ENCODE assay signal across 10 cellular contexts in the genomic region with DNA sequence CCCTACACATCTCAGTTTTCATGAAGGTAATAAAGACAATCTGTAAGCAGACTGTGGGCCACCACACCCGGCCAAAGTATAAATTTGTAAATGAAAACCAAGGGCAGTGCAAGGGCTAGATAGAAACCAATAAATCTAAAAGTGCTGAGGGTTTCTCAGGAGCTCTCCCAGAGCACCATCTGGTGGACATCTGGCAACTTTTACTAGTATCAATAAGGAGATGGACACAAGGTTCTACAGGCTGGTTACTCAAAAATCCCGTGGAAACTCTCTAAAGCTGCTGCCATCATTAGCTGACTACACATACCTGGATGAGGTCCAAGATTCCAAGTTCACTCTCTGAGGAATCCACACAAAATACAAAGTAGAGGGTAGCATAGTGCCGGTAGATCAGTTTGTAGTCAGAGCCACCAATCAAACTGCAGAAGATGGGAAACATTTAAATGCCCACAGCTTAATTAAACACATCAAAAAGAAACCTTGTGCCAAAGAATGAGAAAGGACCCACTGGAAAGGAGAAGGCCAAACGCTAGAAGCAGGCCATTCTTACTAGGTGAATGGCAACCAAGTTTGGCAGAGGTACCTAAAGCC. TPM values are rescaled to one million over a fixed set of nuclear protein-coding genes. Genes with fewer than 3 reads are reported as not detected.
DNase-seq lines count a peak whose midpoint lies in the region; ATAC-seq and TF ChIP-seq lines count a peak whose summit lies in the region.
"Had no signal": no experiment of that assay in that cellular context is flagged by ENCODE, and none has a peak within 500 bp of the region (broad histone marks: within the 10 kb centered on the region; RNA-seq: fewer than 3 reads in every experiment).

No MANE protein-coding gene starts in this region.

- no peak overlapping the region for H3K4me3 Mint-ChIP-seq in effector memory CD8-positive, alpha-beta T cell

- intact Hi-C loops in colonic mucosa (cut with DNase I) = no loop called here

- peak; percentile 12 for DNase-seq in NCI-H748 (lab: John Stamatoyannopoulos, UW; ENCODE audit: unreplicated experiment)
- DNase-seq in NCI-H748 treated with DMSO at 0.1 percent for 48 hours (lab: John Stamatoyannopoulos, UW) = no peak
- peak; percentile 33 to 73 for DNase-seq in NCI-H524 (lab: John Stamatoyannopoulos, UW)
- peak; percentile 60 for DNase-seq in colonic mucosa
- DNase-seq in renal cortical epithelial cell (ENCODE audit: low read depth) = peak; percentile 66
- no peak for DNase-seq in stimulated activated CD4-positive, alpha-beta T cell treated with anti-CD3 and anti-CD28 coated beads, Interleukin-4, amount 100 ng/mL, for 24 hours
- no peak for DNase-seq in effector memory CD8-positive, alpha-beta T cell
- DNase-seq in pons (ENCODE audit: low spot score) = no peak
- DNase-seq: DMS153 had no signal

- H3K4me1 Mint-ChIP-seq in effector memory CD8-positive, alpha-beta T cell (ENCODE audit: low read depth in 2 of 2) = peaks cover 6 to 26% of the 10 kb centered on the region in 2 donors

- H3K27me3 ChIP-seq in colonic mucosa = no peaks in the 10 kb centered on the region
- H3K27me3 ChIP-seq: SJSA1 had no signal

- no peaks in the 10 kb centered on the region for H3K27me3 Mint-ChIP-seq in effector memory CD8-positive, alpha-beta T cell

- H3K36me3 ChIP-seq in colonic mucosa = peaks cover 12% of the 10 kb centered on the region

- no peaks in the 10 kb centered on the region for H3K9me3 ChIP-seq in colonic mucosa
- H3K9me3 ChIP-seq: SJSA1 had no signal

- no peak overlapping the region for H3K9ac ChIP-seq in colonic mucosa (ENCODE audit: low read depth in 2 of 2, low read length in 2 of 2)

- no peaks in the 10 kb centered on the region for H3K9me3 Mint-ChIP-seq in effector memory CD8-positive, alpha-beta T cell

- H3K27ac Mint-ChIP-seq in effector memory CD8-positive, alpha-beta T cell = peak overlapping the region in 1 of 2 donors; percentile 15

- H3K36me3 Mint-ChIP-seq in effector memory CD8-positive, alpha-beta T cell (ENCODE audit: insufficient read depth) = peaks cover 48% of the 10 kb centered on the region

- no peak for ATAC-seq in effector memory CD8-positive, alpha-beta T cell (replicated peaks)

- H3K4me3 ChIP-seq in colonic mucosa = no peak overlapping the region
- H3K4me3 ChIP-seq: SJSA1 had no signal

- peak; percentile 25 for TF ChIP-seq CTCF in colonic mucosa (IDR thresholded peaks at IDR 0.05)

- no peak overlapping the region for H3K27ac ChIP-seq in colonic mucosa
- H3K27ac ChIP-seq: SJSA1 had no signal

- H3K4me1 ChIP-seq in colonic mucosa = peaks cover 4% of the 10 kb centered on the region
- H3K4me1 ChIP-seq: SJSA1 had no signal

RNA-seq across cellular contexts. Expression of a gene that starts 5.5 kb away (rescaled TPM):
- total RNA-seq in colonic mucosa (10 to 100 TPM; 44.5 to 48.6 TPM), renal cortical epithelial cell (64.9 and 74.4 TPM in 2 replicates)

RNA-seq across cellular contexts. Expression of a gene that starts 24.4 kb away (rescaled TPM):
- total RNA-seq in colonic mucosa = 10 to 100 TPM; 31.7 to 36.7 TPM
- total RNA-seq in renal cortical epithelial cell = 4.7 and 7.5 TPM in 2 replicates

Comparison
In these comparisons a context has a peak if more than half of its experiments do, and no peak if none do; other contexts are left out.
1. DNase-seq: peak in NCI-H748 (single experiment), NCI-H524 (2 of 2), colonic mucosa (single experiment) and renal cortical epithelial cell (single experiment); none in NCI-H748 treated with DMSO at 0.1 percent for 48 hours (single experiment), stimulated activated CD4-positive, alpha-beta T cell treated with anti-CD3 and anti-CD28 coated beads, Interleukin-4, amount 100 ng/mL, for 24 hours (single experiment), effector memory CD8-positive, alpha-beta T cell (0 of 3) and pons (single experiment).